In genomic region chr11:86741489-86742435, GRCh38 we compare ENCODE assay signal across 8 cellular contexts. TPM values are rescaled to one million over a fixed set of nuclear protein-coding genes. Genes with fewer than 3 reads are reported as not detected.
DNase-seq lines count a peak whose midpoint lies in the region; ATAC-seq, FAIRE-seq and TF ChIP-seq lines count a peak whose summit lies in the region.

No MANE protein-coding gene starts in this region.

- no peak for TF ChIP-seq POLR2A in adrenal gland (IDR thresholded peaks at IDR 0.05)

- ATAC-seq in HG03095 (IDR thresholded peaks at IDR 0.05; ENCODE audit: unreplicated experiment), result no peak

- H3K9me3 ChIP-seq in adrenal gland (replicated peaks in 1 of 3) (no peaks in the 10 kb centered on the region), small intestine (ENCODE audit: control insufficient read depth, low read depth) (no peaks in the 10 kb centered on the region)

- H3K27me3 ChIP-seq in adrenal gland, result no peaks in the 10 kb centered on the region
- H3K27me3 ChIP-seq in small intestine (ENCODE audit: control insufficient read depth in 2 of 2, insufficient read depth in 2 of 2, low read length in 2 of 2), result no peaks in the 10 kb centered on the region

- no peaks in the 10 kb centered on the region for H3K36me3 ChIP-seq in adrenal gland (replicated peaks in 1 of 2)
- H3K36me3 ChIP-seq in small intestine (ENCODE audit: control insufficient read depth in 2 of 2, insufficient read depth in 2 of 2, low read length in 2 of 2), result no peaks in the 10 kb centered on the region

- H3K4me1 ChIP-seq in adrenal gland (replicated peaks in 1 of 2) (peaks cover 31 to 59% of the 10 kb centered on the region in 2 donors), small intestine (ENCODE audit: control insufficient read depth in 2 of 2, insufficient read depth in 1 of 2, low read depth in 1 of 2, low read length in 1 of 2) (peaks cover 0 to 4% of the 10 kb centered on the region in 2 donors)

- no peak for FAIRE-seq in small intestine (lab: Jason Lieb, UNC)

- peak; percentile 95 for DNase-seq in HCEC 1CT
- no peak for DNase-seq in adrenal gland
- DNase-seq in glomerular visceral epithelial cell (ENCODE audit: extremely low spot score), result peak; percentile 55
- peak; percentile 3 for DNase-seq in small intestine
- DNase-seq in NK-92 (lab: John Stamatoyannopoulos, UW; ENCODE audit: unreplicated experiment), result no peak
- no peak for DNase-seq in stimulated activated CD4-positive, alpha-beta T cell treated with anti-CD3 and anti-CD28 coated beads, Interleukin-12 subunit alpha, Interleukin-12 subunit beta, amount 100 ng/mL, for 4 hours
- DNase-seq in SK-N-DZ (ENCODE audit: low spot score), result no peak

- no peak for TF ChIP-seq CTCF in adrenal gland (IDR thresholded peaks at IDR 0.05)

- peak overlapping the region; percentile 81 to 93 (median 90) for H3K27ac ChIP-seq in adrenal gland
- peak overlapping the region in 1 of 2 donors; percentile 94 for H3K27ac ChIP-seq in small intestine (ENCODE audit: low read depth in 1 of 2, low read length in 1 of 2)

- H3K4me3 ChIP-seq in adrenal gland, result no peak overlapping the region
- H3K4me3 ChIP-seq in small intestine (ENCODE audit: low read depth in 1 of 2, low read length in 2 of 2), result no peak overlapping the region

- intact Hi-C loops in adrenal gland (cut with DNase I), result no loop called here

- 82 to 92% (median 89%) methylated on average over 3 of the region's 3 CpGs for WGBS in adrenal gland, 4 donors
- 74 to 87% (median 80%) methylated on average over 3 of the region's 3 CpGs for WGBS in small intestine, 3 donors

RNA-seq across cellular contexts. Expression of gene PRSS23, which starts 58.6 kb away (rescaled TPM):
- 10 to 100 TPM; 16.2 to 49.4 (median 41.4) TPM for total RNA-seq in adrenal gland
- polyA plus RNA-seq in adrenal gland (10 to 100 TPM in 1 of 3 donors, 1 to 10 TPM in 2; 5.1 to 27.7 (median 9.5) TPM), small intestine (10 to 100 TPM in 1 of 3 donors, 1 to 10 TPM in 1, under 1 TPM in 1; 0.89 to 25.6 (median 1.4) TPM)
- 3.0 and 5.2 TPM in 2 replicates for polyA plus RNA-seq in SK-N-DZ (2014; cell fraction: cytosol; rRNA removed)
- polyA plus RNA-seq in SK-N-DZ (2014; cell fraction: nucleus; rRNA removed), result 0.87 and 1.3 TPM in 2 replicates

Comparison
In these comparisons a context has a peak if more than half of its experiments do, and no peak if none do; other contexts are left out.
1. DNase-seq: peak in HCEC 1CT (single experiment), glomerular visceral epithelial cell (single experiment) and small intestine (single experiment); none in adrenal gland (0 of 7), NK-92 (single experiment), stimulated activated CD4-positive, alpha-beta T cell treated with anti-CD3 and anti-CD28 coated beads, Interleukin-12 subunit alpha, Interleukin-12 subunit beta, amount 100 ng/mL, for 4 hours (single experiment) and SK-N-DZ (single experiment).